31 cellular contexts compared by ENCODE assay signal in genomic region chr9:121955649-121956048, GRCh38.
"Had no signal": no experiment of that assay in that cellular context is flagged by ENCODE, and none has a peak within 500 bp of the region (broad histone marks: within the 10 kb centered on the region; RNA-seq: fewer than 3 reads in every experiment).

No MANE protein-coding gene starts in this region.

- H3K4me1 ChIP-seq: body of pancreas had no signal

- ATAC-seq: activated CD4-positive, CD25-positive, alpha-beta regulatory T cell treated with anti-CD3 and anti-CD28 coated beads, Interleukin-2, amount 50 U/mL, for 24 hours; activated CD8-positive, alpha-beta T cell treated with anti-CD3 and anti-CD28 coated beads for 36 hours; activated T-cell treated with anti-CD3 and anti-CD28 coated beads, Interleukin-2, amount 50 U/mL, for 4 hours; activated T-helper 17 cell treated with anti-CD3 and anti-CD28 coated beads, Interleukin-2, amount 50 U/mL, for 72 hours; body of pancreas; effector memory CD8-positive, alpha-beta T cell; gastroesophageal sphincter; heart right ventricle; T-helper 17 cell had no signal

- H3K27me3 ChIP-seq: body of pancreas, esophagus squamous epithelium, gastroesophageal sphincter, heart right ventricle had no signal

- H3K4me1 Mint-ChIP-seq: activated T-helper 17 cell treated with anti-CD3 and anti-CD28 coated beads, Interleukin-2, amount 50 U/mL, for 72 hours; T-helper 17 cell had no signal

- H3K36me3 Mint-ChIP-seq: activated naive CD8-positive, alpha-beta T cell had no signal

- H3K27ac ChIP-seq: body of pancreas, epithelial cell of prostate, esophagus squamous epithelium, gastroesophageal sphincter, heart right ventricle, WERI-Rb-1 had no signal

- H3K4me3 Mint-ChIP-seq: activated B cell treated with CpG ODN at 0.5 μM for 24 hours; activated CD8-positive, alpha-beta T cell treated with anti-CD3 and anti-CD28 coated beads for 36 hours; activated naive CD8-positive, alpha-beta T cell; activated T-cell treated with anti-CD3 and anti-CD28 coated beads, Interleukin-2, amount 50 U/mL, for 4 hours; activated T-helper 17 cell treated with anti-CD3 and anti-CD28 coated beads, Interleukin-2, amount 50 U/mL, for 72 hours; effector memory CD8-positive, alpha-beta T cell; T-helper 17 cell; T-helper 2 cell treated with Interferon-gamma antibody and Interleukin-4, amounts not matched to agents 5 μg/mL and 100 μg/mL, for 36 hours had no signal

- H3K9me3 ChIP-seq: body of pancreas, esophagus squamous epithelium, gastroesophageal sphincter, heart right ventricle had no signal

- H3K9me3 Mint-ChIP-seq: activated B cell treated with CpG ODN at 0.5 μM for 24 hours; activated CD8-positive, alpha-beta T cell treated with anti-CD3 and anti-CD28 coated beads for 36 hours; activated T-cell treated with anti-CD3 and anti-CD28 coated beads, Interleukin-2, amount 50 U/mL, for 4 hours; activated T-helper 17 cell treated with anti-CD3 and anti-CD28 coated beads, Interleukin-2, amount 50 U/mL, for 72 hours; effector memory CD8-positive, alpha-beta T cell; T-helper 2 cell treated with Interferon-gamma antibody and Interleukin-4, amounts not matched to agents 5 μg/mL and 100 μg/mL, for 36 hours had no signal

- H3K27ac Mint-ChIP-seq: activated B cell treated with CpG ODN at 0.5 μM for 24 hours; activated CD8-positive, alpha-beta T cell treated with anti-CD3 and anti-CD28 coated beads for 36 hours; activated naive CD8-positive, alpha-beta T cell; activated T-helper 17 cell treated with anti-CD3 and anti-CD28 coated beads, Interleukin-2, amount 50 U/mL, for 72 hours; effector memory CD8-positive, alpha-beta T cell; T-helper 2 cell treated with Interferon-gamma antibody and Interleukin-4, amounts not matched to agents 5 μg/mL and 100 μg/mL, for 36 hours had no signal

- DNase-seq: activated B cell treated with CpG ODN at 0.5 μM for 24 hours; activated CD4-positive, alpha-beta T cell treated with anti-CD3 and anti-CD28 coated beads for 48 hours; activated CD4-positive, alpha-beta T cell treated with anti-CD3 and anti-CD28 coated beads, Interleukin-2, amount 50 U/mL, for 1 hour; activated CD4-positive, alpha-beta T cell treated with anti-CD3 and anti-CD28 coated beads, Interleukin-2, amount 50 U/mL, for 48 hours; activated CD8-positive, alpha-beta memory T cell treated with anti-CD3 and anti-CD28 coated beads for 24 hours; activated CD8-positive, alpha-beta T cell treated with anti-CD3 and anti-CD28 coated beads for 36 hours; activated effector memory CD4-positive, alpha-beta T cell treated with Interleukin-2 at 50 U/mL for 16 hours; activated gamma-delta T cell treated with Interleukin-2 at 50 U/mL for 16 hours; activated naive CD4-positive, alpha-beta T cell treated with anti-CD3 and anti-CD28 coated beads, Interleukin-2, amount 50 U/mL, for 16 hours; activated naive CD4-positive, alpha-beta T cell treated with Interleukin-2 at 50 U/mL for 16 hours; activated T-cell treated with anti-CD3 and anti-CD28 coated beads, Interleukin-2, amount 50 U/mL, for 4 hours; amniotic stem cell; aorta; body of pancreas; caudate nucleus; cortex of kidney; dermis blood vessel endothelial cell; effector CD4-positive, alpha-beta T cell; effector memory CD8-positive, alpha-beta T cell; esophagus squamous epithelium; foreskin melanocyte; heart right ventricle; T-helper 17 cell; T1000; WERI-Rb-1 had no signal

- H3K27me3 Mint-ChIP-seq: activated B cell treated with CpG ODN at 0.5 μM for 24 hours; activated CD8-positive, alpha-beta T cell treated with anti-CD3 and anti-CD28 coated beads for 36 hours; activated naive CD8-positive, alpha-beta T cell; activated T-helper 17 cell treated with anti-CD3 and anti-CD28 coated beads, Interleukin-2, amount 50 U/mL, for 72 hours; effector memory CD8-positive, alpha-beta T cell; T-helper 17 cell had no signal

- H3K4me3 ChIP-seq: body of pancreas, esophagus squamous epithelium, gastroesophageal sphincter, heart right ventricle had no signal

- H3K36me3 ChIP-seq: esophagus squamous epithelium, heart right ventricle, WERI-Rb-1 had no signal
